In the genomic region with DNA sequence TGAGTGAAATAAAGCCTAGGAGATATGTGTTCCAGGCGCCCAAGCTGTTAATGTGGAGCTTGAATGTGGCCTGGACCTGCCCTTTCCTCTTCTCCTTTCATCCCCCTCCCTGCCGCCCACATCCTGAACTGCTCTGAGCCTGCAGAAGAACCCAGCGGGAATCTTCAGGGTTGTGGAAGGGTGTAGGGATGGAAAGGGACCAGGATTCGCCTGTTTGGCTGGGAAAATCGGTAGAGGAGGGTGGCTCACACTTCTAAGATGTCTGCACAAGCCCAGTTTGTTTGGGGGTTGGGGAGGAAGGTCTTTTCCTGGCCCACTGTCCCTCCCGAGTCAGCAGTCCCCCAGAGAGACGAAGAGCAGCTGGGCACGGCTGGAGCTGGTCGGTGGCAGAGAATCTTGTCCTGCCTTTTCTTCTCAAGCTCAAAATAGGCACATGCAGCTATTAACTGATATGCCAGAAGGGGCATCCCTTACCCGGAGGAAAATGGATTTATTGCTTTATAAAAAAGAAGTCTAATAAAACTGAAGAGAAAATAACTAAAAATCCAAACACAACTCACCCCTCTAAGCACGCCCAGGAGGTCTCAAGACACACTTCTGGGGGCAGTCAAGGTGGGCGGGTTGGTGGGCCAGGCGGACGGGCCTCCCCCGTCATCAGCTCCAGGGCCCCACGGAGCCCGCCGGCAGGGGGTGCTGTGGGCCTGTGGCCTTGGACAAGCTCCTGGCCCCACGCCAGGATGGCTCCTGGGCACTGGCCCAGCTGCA, we compare ENCODE assay signal across 8 cellular contexts. TPM values are rescaled to one million over a fixed set of nuclear protein-coding genes. Genes with fewer than 3 reads are reported as not detected.
DNase-seq lines count a peak whose midpoint lies in the region; ATAC-seq and TF ChIP-seq lines count a peak whose summit lies in the region.

No MANE protein-coding gene starts in this region.

- no peak overlapping the region for H3K27ac ChIP-seq in CD4-positive, alpha-beta T cell (ENCODE audit: low read depth, low read length)
- no peak overlapping the region for H3K27ac ChIP-seq in Panc1 (ENCODE audit: low read length)
- H3K27ac ChIP-seq in neutrophil = peak overlapping the region; percentile 100
- peak overlapping the region; percentile 63 to 91 (median 77) for H3K27ac ChIP-seq in tibial nerve

- no peaks in the 10 kb centered on the region for H3K27me3 Mint-ChIP-seq in CD4-positive, alpha-beta T cell
- no peaks in the 10 kb centered on the region for H3K27me3 Mint-ChIP-seq in activated T-helper 17 cell treated with anti-CD3 and anti-CD28 coated beads, Interleukin-2, amount 50 U/mL, for 72 hours

- peak in 9 of 10 experiments; percentile 17 to 59 (median 38) for DNase-seq in CD4-positive, alpha-beta T cell
- peak; percentile 22 for DNase-seq in Panc1 (ENCODE audit: low read depth, low spot score)
- peak; percentile 83 for DNase-seq in fibroblast of pulmonary artery (ENCODE audit: low read depth)
- peak; percentile 90 to 91 for DNase-seq in tibial nerve (ENCODE audit: low spot score in 2 of 2)

- H3K9me3 Mint-ChIP-seq in CD4-positive, alpha-beta T cell = no peaks in the 10 kb centered on the region
- H3K9me3 Mint-ChIP-seq in activated T-helper 17 cell treated with anti-CD3 and anti-CD28 coated beads, Interleukin-2, amount 50 U/mL, for 72 hours = no peaks in the 10 kb centered on the region

- CTCF ChIA-PET in CD4-positive, alpha-beta T cell (lab: Charles Lee) = interaction anchor here (1.5 to 1.8 kb wide), 2 partner anchors 55 to 74 kb away, joined by 4 to 8 read pairs; a partner anchor contains a TSS
- CTCF ChIA-PET in Panc1 (lab: Charles Lee) = interaction anchor here (0.5 to 1.5 kb wide), 10 partner anchors 12 to 186 kb away, joined by 3 to 17 read pairs (median 6); no protein-coding TSS in a partner anchor

- ATAC-seq in CD4-positive, alpha-beta T cell (ENCODE audit: poor library complexity) = peak; percentile 56
- ATAC-seq in HG03108 (IDR thresholded peaks at IDR 0.05; ENCODE audit: unreplicated experiment) (peak; percentile 42), Panc1 (peak; percentile 78), GM18858 (IDR thresholded peaks at IDR 0.05; ENCODE audit: unreplicated experiment) (no peak)
- peak; percentile 84 for ATAC-seq in activated T-helper 17 cell treated with anti-CD3 and anti-CD28 coated beads, Interleukin-2, amount 50 U/mL, for 72 hours (replicated peaks)

- peak; percentile 64 for TF ChIP-seq CTCF in CD4-positive, alpha-beta T cell (IDR thresholded peaks at IDR 0.05)
- TF ChIP-seq CTCF in Panc1 (IDR thresholded peaks at IDR 0.05) = peak; percentile 95
- TF ChIP-seq CTCF in fibroblast of pulmonary artery (IDR thresholded peaks at IDR 0.05; ENCODE audit: low read length, missing control alignments) = peak; percentile 78
- TF ChIP-seq CTCF in neutrophil (IDR thresholded peaks at IDR 0.05) = peak; percentile 92
- TF ChIP-seq CTCF in tibial nerve (IDR thresholded peaks at IDR 0.05) = peak; percentile 97 to 99 (median 98)

- peak in 1 of 2 donors; percentile 90 for TF ChIP-seq EP300 in tibial nerve (IDR thresholded peaks at IDR 0.05)

- H3K27me3 ChIP-seq in CD4-positive, alpha-beta T cell (ENCODE audit: control insufficient read depth, insufficient read depth, low read length) = no peaks in the 10 kb centered on the region
- H3K27me3 ChIP-seq in Panc1 (ENCODE audit: control insufficient read depth, insufficient read depth, low read length) = no peaks in the 10 kb centered on the region
- no peaks in the 10 kb centered on the region for H3K27me3 ChIP-seq in neutrophil
- H3K27me3 ChIP-seq in tibial nerve = no peaks in the 10 kb centered on the region

- no peaks in the 10 kb centered on the region for H3K4me1 ChIP-seq in Panc1 (ENCODE audit: control insufficient read depth, insufficient read depth, low read length)
- H3K4me1 ChIP-seq in neutrophil (ENCODE audit: control insufficient read depth in 1 of 2, insufficient read depth in 1 of 2, low read depth in 1 of 2, low read length in 1 of 2) = peaks cover 50 to 51% of the 10 kb centered on the region in 2 experiments
- peaks cover 0 to 58% (median 29%) of the 10 kb centered on the region in 4 donors for H3K4me1 ChIP-seq in tibial nerve

- H3K36me3 ChIP-seq in Panc1 (ENCODE audit: control insufficient read depth, insufficient read depth, low read length) = no peaks in the 10 kb centered on the region
- H3K36me3 ChIP-seq in neutrophil = peaks cover 36% of the 10 kb centered on the region
- H3K36me3 ChIP-seq in tibial nerve = no peaks in the 10 kb centered on the region

- BruUV-seq in Panc1 (replicated peaks; lab: Mats Ljungman, UMichigan) = TSS peak; percentile 62

- H3K4me3 ChIP-seq in Panc1 (ENCODE audit: low read depth in 2 of 2, low read length in 2 of 2) (no peak overlapping the region), fibroblast of pulmonary artery (replicated peaks; ENCODE audit: low read depth, low read length) (no peak overlapping the region), neutrophil (ENCODE audit: low read depth in 1 of 2, low read length in 1 of 2) (peak overlapping the region in 1 of 2 experiments; percentile 66), tibial nerve (no peak overlapping the region)

- H3K4me1 Mint-ChIP-seq in CD4-positive, alpha-beta T cell (ENCODE audit: low read depth) = no peaks in the 10 kb centered on the region
- no peaks in the 10 kb centered on the region for H3K4me1 Mint-ChIP-seq in activated T-helper 17 cell treated with anti-CD3 and anti-CD28 coated beads, Interleukin-2, amount 50 U/mL, for 72 hours

- no peaks in the 10 kb centered on the region for H3K36me3 Mint-ChIP-seq in CD4-positive, alpha-beta T cell (ENCODE audit: low read depth)
- H3K36me3 Mint-ChIP-seq in activated T-helper 17 cell treated with anti-CD3 and anti-CD28 coated beads, Interleukin-2, amount 50 U/mL, for 72 hours (ENCODE audit: low read depth) = no peaks in the 10 kb centered on the region

- POLR2A ChIA-PET in CD4-positive, alpha-beta T cell (lab: Charles Lee) = interaction anchor here (1.7 kb wide), 1 partner anchor 12 kb away, joined by 3 read pairs; a partner anchor contains a TSS
- POLR2A ChIA-PET in Panc1 (lab: Charles Lee) = interaction anchor here (0.6 kb wide), 1 partner anchor 140 kb away, joined by 3 read pairs; no protein-coding TSS in a partner anchor

- in situ Hi-C loops in Panc1 (cut with HindIII; ENCODE audit: low pct_unique_long_range_greater_than_20kb, low sequenced_read_pairs) = no loop called here

- no peak overlapping the region for H3K4me3 Mint-ChIP-seq in CD4-positive, alpha-beta T cell
- H3K4me3 Mint-ChIP-seq in activated T-helper 17 cell treated with anti-CD3 and anti-CD28 coated beads, Interleukin-2, amount 50 U/mL, for 72 hours = no peak overlapping the region

- no peak overlapping the region for H3K27ac Mint-ChIP-seq in CD4-positive, alpha-beta T cell
- H3K27ac Mint-ChIP-seq in activated T-helper 17 cell treated with anti-CD3 and anti-CD28 coated beads, Interleukin-2, amount 50 U/mL, for 72 hours = no peak overlapping the region

- no peak for TF ChIP-seq POLR2A in tibial nerve (IDR thresholded peaks at IDR 0.05)

- no peaks in the 10 kb centered on the region for H3K9me3 ChIP-seq in CD4-positive, alpha-beta T cell (ENCODE audit: control insufficient read depth, low read length)
- H3K9me3 ChIP-seq in Panc1 (ENCODE audit: control insufficient read depth, insufficient read depth, low read depth, low read length) (no peaks in the 10 kb centered on the region), neutrophil (no peaks in the 10 kb centered on the region), tibial nerve (no peaks in the 10 kb centered on the region)

- intact Hi-C loops in CD4-positive, alpha-beta T cell (cut with DNase I, micrococcal nuclease) = no loop called here
- intact Hi-C loops in Panc1 (cut with micrococcal nuclease; ENCODE audit: unreplicated experiment) = loop anchor here (2.0 kb wide), 1 partner anchor 55 kb away; a partner anchor contains a TSS

- 15 to 18% methylated on average over 18 to 19 of the region's 19 CpGs for WGBS in tibial nerve, 2 donors

RNA-seq across cellular contexts. Expression of a gene that starts 11.5 kb away (rescaled TPM):
- total RNA-seq in CD4-positive, alpha-beta T cell = 10 to 100 TPM; 24.5 to 29.0 TPM
- total RNA-seq in Panc1 (2021; ENCODE audit: unreplicated experiment) (64.5 TPM), tibial nerve (10 to 100 TPM; 31.0 to 41.5 (median 39.3) TPM)
- polyA plus RNA-seq in Panc1 (2012; ENCODE audit: insufficient read length) = 68.7 TPM
- 10 to 100 TPM; 28.8 to 45.0 TPM for total RNA-seq in activated T-helper 17 cell treated with anti-CD3 and anti-CD28 coated beads, Interleukin-2, amount 50 U/mL, for 72 hours

RNA-seq across cellular contexts. Expression of a gene that starts 54.5 kb away (rescaled TPM):
- 10 to 100 TPM in 1 of 2 experiments, 1 to 10 TPM in 1; 9.0 to 10.2 TPM for total RNA-seq in CD4-positive, alpha-beta T cell
- total RNA-seq in Panc1 (2021; ENCODE audit: unreplicated experiment) (23.3 TPM), tibial nerve (10 to 100 TPM; 10.3 to 26.1 (median 14.1) TPM)
- 28.9 TPM for polyA plus RNA-seq in Panc1 (2012; ENCODE audit: insufficient read length)
- total RNA-seq in activated T-helper 17 cell treated with anti-CD3 and anti-CD28 coated beads, Interleukin-2, amount 50 U/mL, for 72 hours = 1 to 10 TPM in 1 of 2 donors, under 1 TPM in 1; 0.52 to 1.6 TPM

RNA-seq across cellular contexts. Expression of a gene that starts 57.7 kb away (rescaled TPM):
- total RNA-seq in CD4-positive, alpha-beta T cell = 100 to 1,000 TPM; 199 to 207 TPM
- total RNA-seq in Panc1 (2021; ENCODE audit: unreplicated experiment) (21.3 TPM), tibial nerve (100 to 1,000 TPM in 2 of 4 donors, 10 to 100 TPM in 2; 67.9 to 110 (median 95.2) TPM)
- 39.1 TPM for polyA plus RNA-seq in Panc1 (2012; ENCODE audit: insufficient read length)
- total RNA-seq in activated T-helper 17 cell treated with anti-CD3 and anti-CD28 coated beads, Interleukin-2, amount 50 U/mL, for 72 hours = 10 to 100 TPM; 29.9 to 30.4 TPM

Comparison
In these comparisons a context has a peak if more than half of its experiments do, and no peak if none do; other contexts are left out.
1. DNase-seq: peak in every context shown above with its lines; median percentile 90 in tibial nerve; 83 in fibroblast of pulmonary artery; 38 in CD4-positive, alpha-beta T cell; 22 in Panc1.
2. H3K27ac ChIP-seq: peak in neutrophil (single experiment) and tibial nerve (4 of 4); none in CD4-positive, alpha-beta T cell (single experiment) and Panc1 (single experiment).
3. Peak in every context shown above with its lines, with median percentiles within 50 percentile points of each other: CTCF ChIP-seq.